28 cellular contexts compared by ENCODE assay signal in genomic region chr1:75292013-75292412, GRCh38.
"Had no signal": no experiment of that assay in that cellular context is flagged by ENCODE, and none has a peak within 500 bp of the region (broad histone marks: within the 10 kb centered on the region; RNA-seq: fewer than 3 reads in every experiment).

No MANE protein-coding gene starts in this region.

- ATAC-seq: activated CD4-positive, alpha-beta T cell treated with anti-CD3 and anti-CD28 coated beads for 36 hours; activated CD4-positive, CD25-positive, alpha-beta regulatory T cell treated with anti-CD3 and anti-CD28 coated beads, Interleukin-2, amount 50 U/mL, for 24 hours; activated CD8-positive, alpha-beta memory T cell treated with anti-CD3 and anti-CD28 coated beads, Interleukin-2, amount 10 ng/mL, durations not matched to agents 7 days and 5 days; activated CD8-positive, alpha-beta T cell treated with anti-CD3 and anti-CD28 coated beads, Interleukin-2, amount 10 ng/mL, durations not matched to agents 7 days and 5 days; activated naive CD8-positive, alpha-beta T cell treated with anti-CD3 and anti-CD28 coated beads, Interleukin-2, amount 50 U/mL, for 24 hours; WTC11 had no signal

- DNase-seq: activated CD4-positive, alpha-beta memory T cell treated with anti-CD3 and anti-CD28 coated beads, Interleukin-2, amount 10 ng/mL, durations not matched to agents 7 days and 5 days; activated CD4-positive, alpha-beta T cell treated with anti-CD3 and anti-CD28 coated beads for 1 hour; activated CD4-positive, alpha-beta T cell treated with anti-CD3 and anti-CD28 coated beads for 36 hours; activated CD4-positive, alpha-beta T cell treated with anti-CD3 and anti-CD28 coated beads for 48 hours; activated CD4-positive, alpha-beta T cell treated with anti-CD3 and anti-CD28 coated beads, Interleukin-2, amount 10 ng/mL, durations not matched to agents 7 days and 5 days; activated CD4-positive, alpha-beta T cell treated with anti-CD3 and anti-CD28 coated beads, Interleukin-2, amount 50 U/mL, for 48 hours; activated CD4-positive, CD25-positive, alpha-beta regulatory T cell; activated CD8-positive, alpha-beta memory T cell treated with anti-CD3 and anti-CD28 coated beads for 24 hours; activated CD8-positive, alpha-beta memory T cell treated with anti-CD3 and anti-CD28 coated beads, Interleukin-2, amount 10 ng/mL, durations not matched to agents 7 days and 5 days; activated CD8-positive, alpha-beta memory T cell treated with anti-CD3 and anti-CD28 coated beads, Interleukin-2, amount 50 U/mL, for 48 hours; activated CD8-positive, alpha-beta T cell treated with anti-CD3 and anti-CD28 coated beads, Interleukin-2, amount 10 ng/mL, durations not matched to agents 7 days and 5 days; activated effector memory CD4-positive, alpha-beta T cell treated with Interleukin-2 at 50 U/mL for 16 hours; activated gamma-delta T cell; activated naive CD4-positive, alpha-beta T cell treated with anti-CD3 and anti-CD28 coated beads, Interleukin-2, amount 10 ng/mL, durations not matched to agents 7 days and 5 days; activated naive CD4-positive, alpha-beta T cell treated with Interleukin-2 at 50 U/mL for 16 hours; activated naive CD8-positive, alpha-beta T cell treated with anti-CD3 and anti-CD28 coated beads, Interleukin-2, amount 10 ng/mL, durations not matched to agents 7 days and 5 days; activated naive CD8-positive, alpha-beta T cell treated with anti-CD3 and anti-CD28 coated beads, Interleukin-2, amount 50 U/mL, for 24 hours; activated T-cell treated with anti-CD3 and anti-CD28 coated beads, Interleukin-2, amount 50 U/mL, for 24 hours; activated T-cell treated with anti-CD3 and anti-CD28 coated beads, Interleukin-2, amount 50 U/mL, for 48 hours; amygdala; anterior cingulate cortex; central memory CD4-positive, alpha-beta T cell; T-helper 1 cell; T-helper 2 cell; T-helper 9 cell; WERI-Rb-1 had no signal
